In genomic region chr11:45017329-45017728, GRCh38 we compare ENCODE assay signal across 2 cellular contexts.
TF ChIP-seq lines count a peak whose summit lies in the region.

No MANE protein-coding gene starts in this region.

TF ChIP-seq in HCT116, 20 proteins besides CTCF, POLR2A, EP300 and RAD21 (continued from another document):
- TF ChIP-seq REST (IDR thresholded peaks at IDR 0.05; ENCODE audit: low read depth), result no peak
- TF ChIP-seq EZH2 (IDR thresholded peaks at IDR 0.05), result no peak
- no peak for TF ChIP-seq EGR1 (IDR thresholded peaks at IDR 0.05; ENCODE audit: low read depth)
- no peak for TF ChIP-seq JUND (IDR thresholded peaks at IDR 0.05)
- TF ChIP-seq CBX3 (IDR thresholded peaks at IDR 0.05; ENCODE audit: low read depth), result no peak
- no peak for TF ChIP-seq SIN3A (IDR thresholded peaks at IDR 0.05; ENCODE audit: low read depth)
- TF ChIP-seq SRF (IDR thresholded peaks at IDR 0.05; ENCODE audit: low read depth), result no peak
- no peak for TF ChIP-seq SP1 (IDR thresholded peaks at IDR 0.05; ENCODE audit: low read depth)
- no peak for TF ChIP-seq FOSL1 (IDR thresholded peaks at IDR 0.05; ENCODE audit: low read depth)

TF ChIP-seq in SK-N-SH treated with all-trans-retinoic acid at 6 μM for 48 hours, 23 proteins besides CTCF, POLR2A, EP300 and RAD21 (continued from another document):
- TF ChIP-seq CREB5 (CRISPR knock-in tag; IDR thresholded peaks at IDR 0.05; ENCODE audit: low read depth) (no peak), RARB (CRISPR knock-in tag; IDR thresholded peaks at IDR 0.05) (no peak), ESRRG (CRISPR knock-in tag; IDR thresholded peaks at IDR 0.05) (no peak), ZC3H10 (CRISPR knock-in tag; IDR thresholded peaks at IDR 0.05) (no peak), BACH2 (CRISPR knock-in tag; IDR thresholded peaks at IDR 0.05; ENCODE audit: borderline replicate concordance) (no peak), CSRNP3 (CRISPR knock-in tag; IDR thresholded peaks at IDR 0.05) (no peak), PPARA (CRISPR knock-in tag; IDR thresholded peaks at IDR 0.05; ENCODE audit: borderline replicate concordance) (no peak), ZFP3 (CRISPR knock-in tag; IDR thresholded peaks at IDR 0.05) (no peak)
TF ChIP-seq in SK-N-SH treated with all-trans-retinoic acid at 6 μM for 48 hours: peak in this region for 0.
